Comparison of ENCODE assay signal across 9 cellular contexts in the genomic region with DNA sequence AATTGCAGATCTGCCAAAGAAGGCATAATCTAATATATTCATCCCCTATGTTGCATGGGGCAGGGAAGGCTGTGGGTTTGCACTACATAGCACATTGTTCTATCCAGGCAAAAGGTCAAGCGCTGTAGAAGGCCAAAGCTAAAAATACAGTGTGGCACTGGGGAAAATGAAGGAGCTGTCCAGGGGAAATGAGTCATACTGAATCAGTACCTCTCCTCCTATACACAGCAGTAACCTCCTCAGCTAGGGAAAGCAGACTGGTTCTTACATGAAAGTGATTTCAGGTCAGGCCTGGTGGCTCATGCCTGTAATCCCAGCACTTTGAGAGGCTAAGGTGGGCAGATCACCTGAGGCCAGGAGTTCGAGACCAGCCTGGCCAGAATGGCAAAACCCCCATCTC. TPM values are rescaled to one million over a fixed set of nuclear protein-coding genes. Genes with fewer than 3 reads are reported as not detected.
DNase-seq lines count a peak whose midpoint lies in the region; ATAC-seq and TF ChIP-seq lines count a peak whose summit lies in the region.
"Had no signal": no experiment of that assay in that cellular context is flagged by ENCODE, and none has a peak within 500 bp of the region (broad histone marks: within the 10 kb centered on the region; RNA-seq: fewer than 3 reads in every experiment).

No MANE protein-coding gene starts in this region.

- intact Hi-C loops in PC-3 (cut with micrococcal nuclease), result no loop called here

- ATAC-seq in PC-3 (peak; percentile 100), GM19397 (IDR thresholded peaks at IDR 0.05; ENCODE audit: unreplicated experiment) (no peak), HG03460 (IDR thresholded peaks at IDR 0.05; ENCODE audit: unreplicated experiment) (no peak), HG02678 (IDR thresholded peaks at IDR 0.05; ENCODE audit: unreplicated experiment) (no peak)
- no peak for ATAC-seq in naive thymus-derived CD8-positive, alpha-beta T cell

- H3K27ac Mint-ChIP-seq in nephron, result peak overlapping the region; percentile 28 to 70 (median 39)
- H3K27ac Mint-ChIP-seq in naive thymus-derived CD8-positive, alpha-beta T cell, result no peak overlapping the region

- no peak overlapping the region for H3K4me3 Mint-ChIP-seq in nephron
- H3K4me3 Mint-ChIP-seq in naive thymus-derived CD8-positive, alpha-beta T cell, result no peak overlapping the region

- POLR2A ChIA-PET in PC-3 (lab: Charles Lee; ENCODE audit: unreplicated experiment), result no interaction called here
- POLR2A ChIA-PET in naive thymus-derived CD8-positive, alpha-beta T cell (lab: Charles Lee), result no interaction called here

- no peaks in the 10 kb centered on the region for H3K36me3 Mint-ChIP-seq in nephron (ENCODE audit: low read depth)
- H3K36me3 Mint-ChIP-seq in naive thymus-derived CD8-positive, alpha-beta T cell, result no peaks in the 10 kb centered on the region

- no peaks in the 10 kb centered on the region for H3F3A ChIP-seq in PC-3 (ENCODE audit: low read length, unreplicated experiment)

- CTCF ChIA-PET in PC-3 (lab: Charles Lee), result interaction anchor here (0.5 to 0.9 kb wide), 5 partner anchors 9 to 72 kb away, joined by 3 to 11 read pairs (median 4); no protein-coding TSS in a partner anchor

- no peak overlapping the region for H2AFZ ChIP-seq in PC-3 (ENCODE audit: low read length)

- H3K9me2 ChIP-seq in PC-3 (replicated peaks; ENCODE audit: low read length), result no peaks in the 10 kb centered on the region

- peaks cover 37% of the 10 kb centered on the region for H3K4me1 Mint-ChIP-seq in nephron
- peaks cover 0 to 3% (median 0%) of the 10 kb centered on the region in 4 donors for H3K4me1 Mint-ChIP-seq in naive thymus-derived CD8-positive, alpha-beta T cell

- H3K79me2 ChIP-seq in PC-3 (ENCODE audit: low read length), result no peaks in the 10 kb centered on the region

- no peak overlapping the region for H3K9ac ChIP-seq in PC-3 (ENCODE audit: low read length)

- no peaks in the 10 kb centered on the region for H3K36me3 ChIP-seq in PC-3 (ENCODE audit: low read depth, low read length)
- H3K36me3 ChIP-seq: tibial nerve had no signal

- H3K9me3 Mint-ChIP-seq in nephron, result no peaks in the 10 kb centered on the region
- no peaks in the 10 kb centered on the region for H3K9me3 Mint-ChIP-seq in naive thymus-derived CD8-positive, alpha-beta T cell

- no peaks in the 10 kb centered on the region for H4K20me1 ChIP-seq in PC-3 (ENCODE audit: low read length)

- no peaks in the 10 kb centered on the region for H3K27me3 Mint-ChIP-seq in nephron (ENCODE audit: low read depth)
- peaks cover 6 to 18% (median 14%) of the 10 kb centered on the region in 5 donors for H3K27me3 Mint-ChIP-seq in naive thymus-derived CD8-positive, alpha-beta T cell

- no peak overlapping the region for H3K4me3 ChIP-seq in PC-3 (ENCODE audit: low read length)
- H3K4me3 ChIP-seq: tibial nerve had no signal

- peaks cover 4% of the 10 kb centered on the region; the same call in 1 of the 2 replicates for H3K4me1 ChIP-seq in PC-3 (ENCODE audit: insufficient read depth, low read length)

- no peak overlapping the region for H3K4me2 ChIP-seq in PC-3 (ENCODE audit: low read length)

- H3K9me3 ChIP-seq in PC-3 (ENCODE audit: low read length), result no peaks in the 10 kb centered on the region
- H3K9me3 ChIP-seq: tibial nerve had no signal

- no peaks in the 10 kb centered on the region for H3K27me3 ChIP-seq in PC-3 (ENCODE audit: low read length)
- H3K27me3 ChIP-seq: tibial nerve had no signal

- peak overlapping the region; percentile 26; the same call in 1 of the 2 replicates for H3K27ac ChIP-seq in PC-3 (ENCODE audit: low read length)
- H3K27ac ChIP-seq in epithelial cell of prostate, result peak overlapping the region; percentile 17

- no peak for TF ChIP-seq CTCF in PC-3 (conservative IDR thresholded peaks at IDR 0.05; ENCODE audit: low read depth, low read length)
- no peak for TF ChIP-seq CTCF in nephron (IDR thresholded peaks at IDR 0.05; ENCODE audit: unreplicated experiment in 3 of 3)

- DNase-seq in COLO829 (ENCODE audit: low spot score) (peak; percentile 98), PC-3 (peak; percentile 90), epithelial cell of prostate (ENCODE audit: low read depth, low spot score) (peak; percentile 91)
- DNase-seq in naive thymus-derived CD8-positive, alpha-beta T cell, result no peak

- BruUV-seq in PC-3 (replicated peaks; lab: Mats Ljungman, UMichigan), result no TSS peak

RNA-seq across cellular contexts. Expression of a gene that starts 31.0 kb away (rescaled TPM):
- total RNA-seq in PC-3 (2014; rRNA removed), result 20.7 and 23.2 TPM in 2 replicates
- total RNA-seq in naive thymus-derived CD8-positive, alpha-beta T cell, result 10 to 100 TPM; 11.7 to 13.2 TPM
- polyA plus RNA-seq in naive thymus-derived CD8-positive, alpha-beta T cell, result 10 to 100 TPM; 11.8 to 15.8 (median 13.7) TPM

Comparison
In these comparisons a context has a peak if more than half of its experiments do, and no peak if none do; other contexts are left out.
1. DNase-seq: peak in COLO829 (single experiment), PC-3 (single experiment) and epithelial cell of prostate (single experiment); none in naive thymus-derived CD8-positive, alpha-beta T cell (0 of 10).
2. H3K27ac Mint-ChIP-seq: peak in nephron (3 of 3); none in naive thymus-derived CD8-positive, alpha-beta T cell (0 of 10).